ENCODE assay signal across 20 cellular contexts in the genomic region with DNA sequence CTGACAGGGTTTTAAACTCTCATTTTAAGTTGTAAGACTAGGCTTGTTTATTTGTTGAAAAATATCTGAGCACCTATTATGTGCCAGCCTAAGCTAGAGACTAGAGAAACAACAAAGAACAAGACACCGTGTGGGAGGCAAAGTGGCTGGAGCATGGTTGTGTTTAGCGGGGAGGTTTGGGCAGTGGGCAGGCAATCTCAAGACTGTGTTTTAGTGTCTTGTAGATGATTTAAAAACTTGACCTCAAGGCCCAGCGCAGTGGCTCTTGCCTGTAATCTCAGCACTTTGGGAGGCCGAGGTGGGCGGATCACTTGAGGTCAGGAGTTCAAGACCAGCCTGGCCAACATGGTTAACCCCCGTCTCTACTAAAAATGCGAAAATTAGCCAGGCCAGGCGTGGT. TPM values are rescaled to one million over a fixed set of nuclear protein-coding genes. Genes with fewer than 3 reads are reported as not detected.
DNase-seq lines count a peak whose midpoint lies in the region; ATAC-seq, FAIRE-seq and TF ChIP-seq lines count a peak whose summit lies in the region.
"Had no signal": no experiment of that assay in that cellular context is flagged by ENCODE, and none has a peak within 500 bp of the region (broad histone marks: within the 10 kb centered on the region; RNA-seq: fewer than 3 reads in every experiment).

No MANE protein-coding gene starts in this region.

- no peak for TF ChIP-seq CTCF in RWPE1 (conservative IDR thresholded peaks at IDR 0.05; ENCODE audit: low read depth)
- no peak for TF ChIP-seq CTCF in K562 (IDR thresholded peaks at IDR 0.05 in 2 of 3, conservative IDR thresholded peaks at IDR 0.05 in 1 of 3; ENCODE audit: insufficient read depth in 2 of 3, low read depth in 1 of 3, low read length in 3 of 3)
- TF ChIP-seq CTCF in osteocyte (IDR thresholded peaks at IDR 0.05): no peak
- TF ChIP-seq CTCF in lower lobe of right lung (IDR thresholded peaks at IDR 0.05): no peak

- TF ChIP-seq EP300 in K562 (IDR thresholded peaks at IDR 0.05; ENCODE audit: low read length): no peak

- H3K79me2 ChIP-seq in K562 (ENCODE audit: control insufficient read depth, insufficient read depth, low read length): peaks cover 29% of the 10 kb centered on the region

- H3K9me1 ChIP-seq in K562 (ENCODE audit: control insufficient read depth, insufficient read depth, low read length): peaks cover 3% of the 10 kb centered on the region

- peaks cover 49% of the 10 kb centered on the region for H3K36me3 Mint-ChIP-seq in activated CD8-positive, alpha-beta memory T cell treated with anti-CD3 and anti-CD28 coated beads, Interleukin-2, amount 10 ng/mL, durations not matched to agents 7 days and 5 days
- H3K36me3 Mint-ChIP-seq in osteocyte (ENCODE audit: unreplicated experiment): peaks cover 3% of the 10 kb centered on the region

- no peaks in the 10 kb centered on the region for H3K9me3 ChIP-seq in K562 (replicated peaks; ENCODE audit: control insufficient read depth, insufficient read depth, low read depth, low read length)
- no peaks in the 10 kb centered on the region for H3K9me3 ChIP-seq in lower lobe of right lung

- no peak for TF ChIP-seq POLR2A in K562 (conservative IDR thresholded peaks at IDR 0.05)

- no peak overlapping the region for H3K4me3 Mint-ChIP-seq in activated CD8-positive, alpha-beta memory T cell treated with anti-CD3 and anti-CD28 coated beads, Interleukin-2, amount 10 ng/mL, durations not matched to agents 7 days and 5 days
- no peak overlapping the region for H3K4me3 Mint-ChIP-seq in osteocyte (ENCODE audit: unreplicated experiment)
- H3K4me3 Mint-ChIP-seq: CD14-positive monocyte; CD8-positive, alpha-beta T cell had no signal

- BruUV-seq in K562 (replicated peaks; lab: Mats Ljungman, UMichigan): no TSS peak

- in situ Hi-C loops in K562 (cut with MboI): no loop called here

- H3K27me3 Mint-ChIP-seq in activated CD8-positive, alpha-beta memory T cell treated with anti-CD3 and anti-CD28 coated beads, Interleukin-2, amount 10 ng/mL, durations not matched to agents 7 days and 5 days: no peaks in the 10 kb centered on the region
- no peaks in the 10 kb centered on the region for H3K27me3 Mint-ChIP-seq in osteocyte (ENCODE audit: unreplicated experiment)

- TF ChIP-seq RAD21 in K562 (CRISPR knock-in tag; conservative IDR thresholded peaks at IDR 0.05 in 1 of 2, IDR thresholded peaks at IDR 0.05 in 1 of 2): no peak

- peak overlapping the region; percentile 29 for H3K27ac Mint-ChIP-seq in activated CD8-positive, alpha-beta memory T cell treated with anti-CD3 and anti-CD28 coated beads, Interleukin-2, amount 10 ng/mL, durations not matched to agents 7 days and 5 days
- H3K27ac Mint-ChIP-seq in osteocyte (ENCODE audit: unreplicated experiment): no peak overlapping the region
- H3K27ac Mint-ChIP-seq: CD8-positive, alpha-beta T cell had no signal

- DNase-seq in activated CD8-positive, alpha-beta memory T cell treated with anti-CD3 and anti-CD28 coated beads, Interleukin-2, amount 10 ng/mL, durations not matched to agents 7 days and 5 days: no peak
- DNase-seq in activated CD8-positive, alpha-beta memory T cell treated with anti-CD3 and anti-CD28 coated beads, Interleukin-2, amount 50 U/mL, for 4 hours: no peak
- DNase-seq in RWPE1 (ENCODE audit: low spot score): no peak
- DNase-seq in K562 (ENCODE audit: extremely low read depth in 1 of 4, low spot score in 3 of 4): no peak
- peak; percentile 32 for DNase-seq in osteocyte (ENCODE audit: extremely low spot score, unreplicated experiment)
- DNase-seq in activated CD4-positive, alpha-beta T cell treated with anti-CD3 and anti-CD28 coated beads for 4 hours: no peak
- DNase-seq in lower lobe of right lung: no peak
- no peak for DNase-seq in putamen (ENCODE audit: low spot score)
- DNase-seq: CD8-positive, alpha-beta T cell; COR-L47; DMS153; DMS79 treated with DMSO at 0.1 percent for 48 hours; EL; GM23248 had no signal

- no peak for ATAC-seq in activated CD8-positive, alpha-beta memory T cell treated with anti-CD3 and anti-CD28 coated beads, Interleukin-2, amount 10 ng/mL, durations not matched to agents 7 days and 5 days
- no peak for ATAC-seq in K562
- ATAC-seq in lower lobe of right lung: no peak
- ATAC-seq: CD8-positive, alpha-beta T cell had no signal

- intact Hi-C loops in K562 (cut with micrococcal nuclease): no loop called here
- intact Hi-C loops in lower lobe of right lung (cut with DNase I): no loop called here

- no peaks in the 10 kb centered on the region for H3K9me3 Mint-ChIP-seq in activated CD8-positive, alpha-beta memory T cell treated with anti-CD3 and anti-CD28 coated beads, Interleukin-2, amount 10 ng/mL, durations not matched to agents 7 days and 5 days (ENCODE audit: low read depth)
- H3K9me3 Mint-ChIP-seq in osteocyte (ENCODE audit: unreplicated experiment): no peaks in the 10 kb centered on the region
- H3K9me3 Mint-ChIP-seq: CD14-positive monocyte; CD8-positive, alpha-beta T cell had no signal

- FAIRE-seq in K562 (lab: Jason Lieb, UNC): no peak
- FAIRE-seq: D721Med, G401.6, GM12891, H54 had no signal

- CTCF ChIA-PET in activated CD8-positive, alpha-beta memory T cell treated with anti-CD3 and anti-CD28 coated beads, Interleukin-2, amount 10 ng/mL, durations not matched to agents 7 days and 5 days (lab: Charles Lee): interaction anchor here (1.5 to 1.8 kb wide), 2 partner anchors 8 to 12 kb away, joined by 4 to 5 read pairs; a partner anchor contains a TSS
- CTCF ChIA-PET in RWPE1 (lab: Yijun Ruan, JAX): no interaction called here
- CTCF ChIA-PET in K562 (lab: Yijun Ruan, JAX; ENCODE audit: low intra/inter-chr PET ratio): no interaction called here

- H3K4me1 Mint-ChIP-seq in activated CD8-positive, alpha-beta memory T cell treated with anti-CD3 and anti-CD28 coated beads, Interleukin-2, amount 10 ng/mL, durations not matched to agents 7 days and 5 days: peaks cover 37% of the 10 kb centered on the region
- H3K4me1 Mint-ChIP-seq in osteocyte (ENCODE audit: unreplicated experiment): peaks cover 5% of the 10 kb centered on the region

- H4K20me1 ChIP-seq in K562 (replicated peaks; ENCODE audit: control insufficient read depth, insufficient read depth, low read length): no peaks in the 10 kb centered on the region

- H3K4me1 ChIP-seq in K562 (replicated peaks in 1 of 2; ENCODE audit: control insufficient read depth in 2 of 2, insufficient read depth in 2 of 2, low read length in 2 of 2): peaks cover 0 to 4% of the 10 kb centered on the region in 2 experiments; a peak in 4 of 5 replicates
- no peaks in the 10 kb centered on the region for H3K4me1 ChIP-seq in lower lobe of right lung

- H3K27ac ChIP-seq in RWPE1: peak overlapping the region; percentile 19; the same call in 1 of the 2 replicates
- H3K27ac ChIP-seq in K562 (ENCODE audit: extremely low read depth, low read depth, low read length): no peak overlapping the region
- no peak overlapping the region for H3K27ac ChIP-seq in lower lobe of right lung
- H3K27ac ChIP-seq: 22Rv1, GM23248 had no signal

- WGBS in K562 (ENCODE audit: insufficient coverage, low coverage, missing lambda C conversion rate): 16% methylated on average over 4 of the region's 8 CpGs

- H3K4me2 ChIP-seq in K562 (ENCODE audit: insufficient read depth, low read length): no peak overlapping the region

- H3K4me3 ChIP-seq in K562 (no peak overlapping the region), lower lobe of right lung (no peak overlapping the region)
- H3K4me3 ChIP-seq: GM23248 had no signal

- no peak overlapping the region for H3K9ac ChIP-seq in K562 (ENCODE audit: insufficient read depth in 1 of 2, low read depth in 2 of 2, low read length in 2 of 2)
- H3K9ac ChIP-seq: GM23248 had no signal

- H3K36me3 ChIP-seq in K562 (ENCODE audit: control insufficient read depth, insufficient read depth, low read length) (peaks cover 45% of the 10 kb centered on the region), lower lobe of right lung (peaks cover 6% of the 10 kb centered on the region)

- no peak overlapping the region for H2AFZ ChIP-seq in K562 (ENCODE audit: low read depth, low read length)
- H2AFZ ChIP-seq: GM23248 had no signal

- H3K27me3 ChIP-seq in K562 (ENCODE audit: control insufficient read depth in 2 of 2, insufficient read depth in 2 of 2, low read length in 2 of 2): no peaks in the 10 kb centered on the region
- H3K27me3 ChIP-seq in lower lobe of right lung (ENCODE audit: low read depth): no peaks in the 10 kb centered on the region

- POLR2A ChIA-PET in RWPE1 (lab: Yijun Ruan, JAX; ENCODE audit: low non-redundant PET) (no interaction called here), K562 (lab: Yijun Ruan, JAX) (interaction anchor here (0.8 to 1.0 kb wide), 2 partner anchors 8 to 13 kb away, joined by 3 read pairs; a partner anchor contains a TSS)

RNA-seq across cellular contexts. Expression of a gene that starts 7.8 kb away (rescaled TPM):
- 100 to 1,000 TPM; 245 to 248 TPM for total RNA-seq in activated CD8-positive, alpha-beta memory T cell treated with anti-CD3 and anti-CD28 coated beads, Interleukin-2, amount 10 ng/mL, durations not matched to agents 7 days and 5 days
- 16.2 and 23.7 TPM in 2 replicates for total RNA-seq in K562 (2011; cell fraction: chromatin; rRNA removed; ENCODE audit: low replicate concordance)
- 13.3 and 18.2 TPM in 2 replicates for total RNA-seq in K562 (2011; cell fraction: nucleolus; rRNA removed)
- 29.0 and 31.3 TPM in 2 replicates for total RNA-seq in K562 (2011; cell fraction: nucleoplasm; rRNA removed)
- total RNA-seq in K562 (2014; rRNA removed): 270 and 365 TPM in 2 replicates
- total RNA-seq in K562 (2014; rRNA removed; fragmentation: Illumina TruSeq; extraction: Trizol): 358 and 392 TPM in 2 replicates
- 329 and 335 TPM in 2 replicates for total RNA-seq in K562 (2015; rRNA removed; fragmentation: Illumina TruSeq; extraction: Trizol)
- 139 and 146 TPM in 2 replicates for total RNA-seq in K562 (2021)
- 131 and 189 TPM in 2 replicates for polyA plus RNA-seq in K562 (2011; rRNA removed)
- 41.7 and 104 TPM in 2 replicates for polyA plus RNA-seq in K562 (2011; cell fraction: cytosol; rRNA removed)
- 25.6 and 49.4 TPM in 2 replicates for polyA plus RNA-seq in K562 (2011; cell fraction: nucleus; rRNA removed)
- polyA plus RNA-seq in K562 (2012): 211 and 413 TPM in 2 replicates
- 360 and 378 TPM in 2 replicates for polyA plus RNA-seq in K562 (2014; fragmentation: Illumina TruSeq; extraction: Trizol)
- 100 to 1,000 TPM; 625 to 674 TPM for polyA plus RNA-seq in K562 (2014; fragmentation: Nextera tagmentation; extraction: Ambion mirVana)
- 354 and 366 TPM in 2 replicates for polyA plus RNA-seq in K562 (2014; rRNA removed)
- 220 and 225 TPM in 2 replicates for polyA minus RNA-seq in K562 (2011; rRNA and poly(A)+ RNA removed)
- 38.2 and 45.7 TPM in 2 replicates for polyA minus RNA-seq in K562 (2011; cell fraction: cytosol; rRNA and poly(A)+ RNA removed)
- 7.0 and 20.1 TPM in 2 replicates for polyA minus RNA-seq in K562 (2011; cell fraction: nucleus; rRNA and poly(A)+ RNA removed)
- total RNA-seq in osteocyte: 171 and 187 TPM in 2 replicates
- total RNA-seq in lower lobe of right lung: 153 TPM

RNA-seq across cellular contexts. Expression of a gene that starts 7.9 kb away (rescaled TPM):
- total RNA-seq in activated CD8-positive, alpha-beta memory T cell treated with anti-CD3 and anti-CD28 coated beads, Interleukin-2, amount 10 ng/mL, durations not matched to agents 7 days and 5 days: 10 to 100 TPM; 68.4 to 75.9 TPM
- 18.8 and 20.9 TPM in 2 replicates for total RNA-seq in K562 (2011; cell fraction: chromatin; rRNA removed; ENCODE audit: low replicate concordance)
- 27.7 and 29.3 TPM in 2 replicates for total RNA-seq in K562 (2011; cell fraction: nucleolus; rRNA removed)
- 23.7 and 24.6 TPM in 2 replicates for total RNA-seq in K562 (2011; cell fraction: nucleoplasm; rRNA removed)
- total RNA-seq in K562 (2014; rRNA removed) (29.7 and 30.2 TPM in 2 replicates), K562 (2014; rRNA removed; fragmentation: Illumina TruSeq; extraction: Trizol) (24.9 and 26.9 TPM in 2 replicates), K562 (2015; rRNA removed; fragmentation: Illumina TruSeq; extraction: Trizol) (30.7 and 31.0 TPM in 2 replicates), K562 (2021) (32.3 and 33.3 TPM in 2 replicates), osteocyte (46.6 and 50.6 TPM in 2 replicates), lower lobe of right lung (24.1 TPM)
- polyA plus RNA-seq in K562 (2011; rRNA removed) (14.0 and 19.2 TPM in 2 replicates), K562 (2014; fragmentation: Illumina TruSeq; extraction: Trizol) (20.4 and 24.4 TPM in 2 replicates), K562 (2014; fragmentation: Nextera tagmentation; extraction: Ambion mirVana) (under 1 TPM in 1 of 2 experiments, not detected in 1; 0.03 TPM), K562 (2014; rRNA removed) (18.8 and 20.9 TPM in 2 replicates)
- 12.4 and 16.7 TPM in 2 replicates for polyA plus RNA-seq in K562 (2011; cell fraction: cytosol; rRNA removed)
- polyA plus RNA-seq in K562 (2011; cell fraction: nucleus; rRNA removed): 8.5 and 8.7 TPM in 2 replicates
- polyA plus RNA-seq in K562 (2012): 11.9 and 21.0 TPM in 2 replicates
- 23.8 and 24.6 TPM in 2 replicates for polyA minus RNA-seq in K562 (2011; rRNA and poly(A)+ RNA removed)
- 12.2 and 13.4 TPM in 2 replicates for polyA minus RNA-seq in K562 (2011; cell fraction: cytosol; rRNA and poly(A)+ RNA removed)
- polyA minus RNA-seq in K562 (2011; cell fraction: nucleus; rRNA and poly(A)+ RNA removed): 7.8 and 15.9 TPM in 2 replicates

RNA-seq across cellular contexts. Expression of a gene that starts 13.9 kb away (rescaled TPM):
- 10 to 100 TPM; 64.4 to 71.3 TPM for total RNA-seq in activated CD8-positive, alpha-beta memory T cell treated with anti-CD3 and anti-CD28 coated beads, Interleukin-2, amount 10 ng/mL, durations not matched to agents 7 days and 5 days
- 19.6 and 52.5 TPM in 2 replicates for total RNA-seq in K562 (2011; cell fraction: chromatin; rRNA removed; ENCODE audit: low replicate concordance)
- total RNA-seq in K562 (2011; cell fraction: nucleolus; rRNA removed): 11.5 and 18.7 TPM in 2 replicates
- 26.2 and 30.9 TPM in 2 replicates for total RNA-seq in K562 (2011; cell fraction: nucleoplasm; rRNA removed)
- total RNA-seq in K562 (2014; rRNA removed) (34.0 and 34.8 TPM in 2 replicates), K562 (2014; rRNA removed; fragmentation: Illumina TruSeq; extraction: Trizol) (29.0 and 33.9 TPM in 2 replicates), K562 (2015; rRNA removed; fragmentation: Illumina TruSeq; extraction: Trizol) (33.6 and 36.4 TPM in 2 replicates), K562 (2021) (30.7 and 35.3 TPM in 2 replicates), osteocyte (7.4 and 8.1 TPM in 2 replicates), lower lobe of right lung (9.0 TPM)
- polyA plus RNA-seq in K562 (2011; rRNA removed) (25.1 and 31.8 TPM in 2 replicates), K562 (2014; fragmentation: Illumina TruSeq; extraction: Trizol) (26.5 and 31.8 TPM in 2 replicates), K562 (2014; fragmentation: Nextera tagmentation; extraction: Ambion mirVana) (10 to 100 TPM; 56.5 to 58.1 TPM), K562 (2014; rRNA removed) (29.3 and 34.7 TPM in 2 replicates)
- polyA plus RNA-seq in K562 (2011; cell fraction: cytosol; rRNA removed): 11.3 and 20.1 TPM in 2 replicates
- 9.1 and 11.2 TPM in 2 replicates for polyA plus RNA-seq in K562 (2011; cell fraction: nucleus; rRNA removed)
- 19.6 and 26.4 TPM in 2 replicates for polyA plus RNA-seq in K562 (2012)
- 21.7 and 23.9 TPM in 2 replicates for polyA minus RNA-seq in K562 (2011; rRNA and poly(A)+ RNA removed)
- 6.6 and 7.9 TPM in 2 replicates for polyA minus RNA-seq in K562 (2011; cell fraction: cytosol; rRNA and poly(A)+ RNA removed)
- 9.6 and 15.3 TPM in 2 replicates for polyA minus RNA-seq in K562 (2011; cell fraction: nucleus; rRNA and poly(A)+ RNA removed)

RNA-seq across cellular contexts. Expression of a gene that starts 22.4 kb away (rescaled TPM):
- total RNA-seq in activated CD8-positive, alpha-beta memory T cell treated with anti-CD3 and anti-CD28 coated beads, Interleukin-2, amount 10 ng/mL, durations not matched to agents 7 days and 5 days: 10 to 100 TPM in 1 of 2 experiments, 1 to 10 TPM in 1; 8.7 to 11.5 TPM
- total RNA-seq in K562 (2011; cell fraction: chromatin; rRNA removed; ENCODE audit: low replicate concordance): 3.6 and 4.2 TPM in 2 replicates
- 4.7 and 5.5 TPM in 2 replicates for total RNA-seq in K562 (2011; cell fraction: nucleolus; rRNA removed)
- 3.3 and 3.6 TPM in 2 replicates for total RNA-seq in K562 (2011; cell fraction: nucleoplasm; rRNA removed)
- total RNA-seq in K562 (2014; rRNA removed) (14.6 and 14.7 TPM in 2 replicates), K562 (2014; rRNA removed; fragmentation: Illumina TruSeq; extraction: Trizol) (11.1 and 12.5 TPM in 2 replicates), K562 (2015; rRNA removed; fragmentation: Illumina TruSeq; extraction: Trizol) (10.6 and 11.2 TPM in 2 replicates), K562 (2021) (11.0 and 11.7 TPM in 2 replicates), osteocyte (7.3 and 8.4 TPM in 2 replicates), lower lobe of right lung (6.8 TPM)
- polyA plus RNA-seq in K562 (2011; rRNA removed) (7.8 and 10.3 TPM in 2 replicates), K562 (2014; fragmentation: Illumina TruSeq; extraction: Trizol) (11.2 and 11.4 TPM in 2 replicates), K562 (2014; fragmentation: Nextera tagmentation; extraction: Ambion mirVana) (1 to 10 TPM; 2.4 to 4.0 TPM), K562 (2014; rRNA removed) (12.0 and 13.9 TPM in 2 replicates)
- polyA plus RNA-seq in K562 (2011; cell fraction: cytosol; rRNA removed): 3.9 and 6.6 TPM in 2 replicates
- 2.7 and 3.3 TPM in 2 replicates for polyA plus RNA-seq in K562 (2011; cell fraction: nucleus; rRNA removed)
- 6.7 and 8.7 TPM in 2 replicates for polyA plus RNA-seq in K562 (2012)
- polyA minus RNA-seq in K562 (2011; rRNA and poly(A)+ RNA removed): 4.6 and 5.2 TPM in 2 replicates
- polyA minus RNA-seq in K562 (2011; cell fraction: cytosol; rRNA and poly(A)+ RNA removed): 3.2 and 3.5 TPM in 2 replicates
- 2.8 and 3.4 TPM in 2 replicates for polyA minus RNA-seq in K562 (2011; cell fraction: nucleus; rRNA and poly(A)+ RNA removed)

RNA-seq across cellular contexts. Expression of a gene that starts 26.5 kb away (rescaled TPM):
- 1,000 to 10,000 TPM; 1,378 to 1,419 TPM for total RNA-seq in activated CD8-positive, alpha-beta memory T cell treated with anti-CD3 and anti-CD28 coated beads, Interleukin-2, amount 10 ng/mL, durations not matched to agents 7 days and 5 days
- total RNA-seq in K562 (2011; cell fraction: chromatin; rRNA removed; ENCODE audit: low replicate concordance): 195 and 300 TPM in 2 replicates
- 873 and 1,048 TPM in 2 replicates for total RNA-seq in K562 (2011; cell fraction: nucleolus; rRNA removed)
- total RNA-seq in K562 (2011; cell fraction: nucleoplasm; rRNA removed): 995 and 2,020 TPM in 2 replicates
- total RNA-seq in K562 (2014; rRNA removed): 1,697 and 2,097 TPM in 2 replicates
- total RNA-seq in K562 (2014; rRNA removed; fragmentation: Illumina TruSeq; extraction: Trizol): 2,267 and 2,448 TPM in 2 replicates
- total RNA-seq in K562 (2015; rRNA removed; fragmentation: Illumina TruSeq; extraction: Trizol): 1,631 and 1,703 TPM in 2 replicates
- 1,545 and 1,745 TPM in 2 replicates for total RNA-seq in K562 (2021)
- polyA plus RNA-seq in K562 (2011; rRNA removed): 4,700 and 6,302 TPM in 2 replicates
- 14,332 and 23,945 TPM in 2 replicates for polyA plus RNA-seq in K562 (2011; cell fraction: cytosol; rRNA removed)
- polyA plus RNA-seq in K562 (2011; cell fraction: nucleus; rRNA removed): 1,717 and 2,801 TPM in 2 replicates
- 3,166 and 9,985 TPM in 2 replicates for polyA plus RNA-seq in K562 (2012)
- 2,124 and 2,563 TPM in 2 replicates for polyA plus RNA-seq in K562 (2014; fragmentation: Illumina TruSeq; extraction: Trizol)
- polyA plus RNA-seq in K562 (2014; fragmentation: Nextera tagmentation; extraction: Ambion mirVana): 1,000 to 10,000 TPM; 3,039 to 3,940 TPM
- polyA plus RNA-seq in K562 (2014; rRNA removed): 5,012 and 5,352 TPM in 2 replicates
- polyA minus RNA-seq in K562 (2011; rRNA and poly(A)+ RNA removed): 729 and 894 TPM in 2 replicates
- 383 and 451 TPM in 2 replicates for polyA minus RNA-seq in K562 (2011; cell fraction: cytosol; rRNA and poly(A)+ RNA removed)
- 167 and 339 TPM in 2 replicates for polyA minus RNA-seq in K562 (2011; cell fraction: nucleus; rRNA and poly(A)+ RNA removed)
- 935 and 1,004 TPM in 2 replicates for total RNA-seq in osteocyte
- total RNA-seq in lower lobe of right lung: 1,209 TPM
